11 cellular contexts compared by ENCODE assay signal in the genomic region with DNA sequence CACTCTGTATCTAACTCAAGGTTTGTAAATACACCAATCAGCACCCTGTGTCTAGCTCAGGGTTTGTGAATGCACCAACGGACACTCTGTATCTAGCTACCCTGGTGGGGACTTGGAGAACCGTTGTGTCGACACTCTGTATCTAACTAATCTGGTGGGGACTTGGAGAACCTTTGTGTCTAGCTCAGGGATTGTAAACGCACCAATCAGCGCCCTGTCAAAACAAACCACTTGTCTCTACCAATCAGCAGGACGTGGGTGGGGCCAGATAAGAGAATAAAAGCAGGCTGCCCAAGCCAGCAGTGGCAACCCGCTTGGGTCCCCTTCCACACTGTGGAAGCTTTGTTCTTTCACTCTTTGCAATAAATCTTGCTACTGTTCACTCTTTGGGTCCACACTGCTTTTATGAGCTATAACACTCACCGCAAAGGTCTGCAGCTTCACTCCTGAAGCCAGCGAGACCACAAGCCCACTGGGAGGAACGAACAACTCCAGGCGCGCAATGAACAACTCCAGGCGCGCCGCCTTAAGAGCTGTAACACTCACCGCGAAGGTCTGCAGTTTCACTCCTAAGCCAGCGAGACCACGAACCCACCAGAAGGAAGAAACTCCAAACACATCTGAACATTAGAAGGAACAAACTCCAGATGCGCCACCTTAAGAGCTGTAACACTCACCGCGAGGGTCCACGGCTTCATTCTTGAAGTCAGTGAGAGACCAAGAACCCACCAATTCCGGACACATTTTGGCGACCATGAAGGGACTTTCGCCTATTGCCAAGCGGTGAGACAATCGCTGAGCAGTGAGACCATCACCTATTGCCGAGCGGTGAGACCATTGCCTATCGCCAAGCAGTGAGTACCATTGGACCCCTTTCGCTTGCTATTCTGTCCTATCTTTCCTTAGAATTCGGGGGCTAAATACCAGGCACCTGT. TPM values are rescaled to one million over a fixed set of nuclear protein-coding genes. Genes with fewer than 3 reads are reported as not detected.
"Had no signal": no experiment of that assay in that cellular context is flagged by ENCODE, and none has a peak within 500 bp of the region (broad histone marks: within the 10 kb centered on the region; RNA-seq: fewer than 3 reads in every experiment).

No MANE protein-coding gene starts in this region.

RNA-seq across cellular contexts. Expression of a gene that starts 19.6 kb away (rescaled TPM):
- total RNA-seq: activated CD4-positive, alpha-beta T cell treated with anti-CD3 and anti-CD28 coated beads, Interleukin-2, amount 10 ng/mL, durations not matched to agents 24 days and 14 days; activated T-cell treated with anti-CD3 and anti-CD28 coated beads, Interleukin-2, amount 50 U/mL, for 72 hours; body of pancreas; fibroblast of lung; liver; mesenteric fat pad; right atrium auricular region; skeletal muscle tissue; T-helper 2 cell treated with Interferon-gamma antibody and Interleukin-4, amounts not matched to agents 100 ng/mL and 5 ng/mL, for 36 hours; thyroid gland; uterus had no signal
- polyA plus RNA-seq: fibroblast of lung had no signal

RNA-seq across cellular contexts. Expression of a gene that starts 30.6 kb away (rescaled TPM):
- total RNA-seq: activated CD4-positive, alpha-beta T cell treated with anti-CD3 and anti-CD28 coated beads, Interleukin-2, amount 10 ng/mL, durations not matched to agents 24 days and 14 days; fibroblast of lung; mesenteric fat pad; right atrium auricular region; skeletal muscle tissue; thyroid gland; uterus had no signal
- polyA plus RNA-seq: fibroblast of lung had no signal
